In genomic region chr7:50725774-50726173, GRCh38 we compare ENCODE assay signal across 30 cellular contexts.
"Had no signal": no experiment of that assay in that cellular context is flagged by ENCODE, and none has a peak within 500 bp of the region (broad histone marks: within the 10 kb centered on the region; RNA-seq: fewer than 3 reads in every experiment).

No MANE protein-coding gene starts in this region.

- FAIRE-seq: TTC549 had no signal

- DNase-seq: activated CD4-positive, alpha-beta memory T cell treated with anti-CD3 and anti-CD28 coated beads, Interleukin-2, amount 10 ng/mL, durations not matched to agents 7 days and 5 days; activated CD4-positive, alpha-beta T cell treated with anti-CD3 and anti-CD28 coated beads, Interleukin-2, amount 50 U/mL, for 1 hour; activated CD4-positive, CD25-positive, alpha-beta regulatory T cell; activated gamma-delta T cell treated with Interleukin-2 at 50 U/mL for 16 hours; activated naive CD4-positive, alpha-beta T cell treated with anti-CD3 and anti-CD28 coated beads, Interleukin-2, amount 10 ng/mL, durations not matched to agents 7 days and 5 days; activated naive CD8-positive, alpha-beta T cell treated with anti-CD3 and anti-CD28 coated beads for 36 hours; activated T-cell treated with anti-CD3 and anti-CD28 coated beads for 4 hours; activated T-cell treated with anti-CD3 and anti-CD28 coated beads, Interleukin-2, amount 50 U/mL, for 48 hours; anterior cingulate cortex; MG63; MV-4-11; NCI-H1092 treated with DMSO at 0.1 percent for 48 hours; NCI-H1436; NCI-H1694 treated with DMSO at 0.1 percent for 48 hours; NCI-H2029 treated with DMSO at 0.1 percent for 48 hours; NCI-H345; NCI-H510A; NCI-H69; NK-92 treated with Interleukin-12 subunit alpha and Interleukin-12 subunit beta, amount 100 ng/mL, for 24 hours; OCI-M1; RPMI8226; T-cell; T-helper 2 cell; T1000 had no signal

- H3K9me3 ChIP-seq: breast epithelium, MG63 had no signal

- H3K27me3 ChIP-seq: breast epithelium, MG63 had no signal

- H3K9me3 Mint-ChIP-seq: activated CD4-positive, alpha-beta memory T cell treated with anti-CD3 and anti-CD28 coated beads, Interleukin-2, amount 10 ng/mL, durations not matched to agents 7 days and 5 days; activated naive CD4-positive, alpha-beta T cell treated with anti-CD3 and anti-CD28 coated beads, Interleukin-2, amount 10 ng/mL, durations not matched to agents 7 days and 5 days; activated naive CD8-positive, alpha-beta T cell treated with anti-CD3 and anti-CD28 coated beads for 36 hours; activated T-helper 17 cell treated with anti-CD3 and anti-CD28 coated beads, Interleukin-2, amount 50 U/mL, for 72 hours; T-cell had no signal

- ATAC-seq: activated T-helper 17 cell treated with anti-CD3 and anti-CD28 coated beads, Interleukin-2, amount 50 U/mL, for 72 hours; Panc1; Right ventricle myocardium inferior; T-cell had no signal

- H3K4me3 Mint-ChIP-seq: activated CD4-positive, alpha-beta memory T cell treated with anti-CD3 and anti-CD28 coated beads, Interleukin-2, amount 10 ng/mL, durations not matched to agents 7 days and 5 days; activated naive CD4-positive, alpha-beta T cell treated with anti-CD3 and anti-CD28 coated beads, Interleukin-2, amount 10 ng/mL, durations not matched to agents 7 days and 5 days; activated naive CD8-positive, alpha-beta T cell treated with anti-CD3 and anti-CD28 coated beads for 36 hours; activated T-helper 17 cell treated with anti-CD3 and anti-CD28 coated beads, Interleukin-2, amount 50 U/mL, for 72 hours; T-cell had no signal

- H3K4me3 ChIP-seq: breast epithelium, MG63, SK-N-MC had no signal

- H3K4me1 ChIP-seq: breast epithelium had no signal

- H3K27ac ChIP-seq: breast epithelium, SK-N-MC had no signal

- H3K27me3 Mint-ChIP-seq: activated CD4-positive, alpha-beta memory T cell treated with anti-CD3 and anti-CD28 coated beads, Interleukin-2, amount 10 ng/mL, durations not matched to agents 7 days and 5 days; activated naive CD8-positive, alpha-beta T cell treated with anti-CD3 and anti-CD28 coated beads for 36 hours had no signal

- H3K36me3 Mint-ChIP-seq: activated naive CD4-positive, alpha-beta T cell treated with anti-CD3 and anti-CD28 coated beads, Interleukin-2, amount 10 ng/mL, durations not matched to agents 7 days and 5 days; activated naive CD8-positive, alpha-beta T cell treated with anti-CD3 and anti-CD28 coated beads for 36 hours had no signal

- H3K27ac Mint-ChIP-seq: activated CD4-positive, alpha-beta memory T cell treated with anti-CD3 and anti-CD28 coated beads, Interleukin-2, amount 10 ng/mL, durations not matched to agents 7 days and 5 days; activated naive CD4-positive, alpha-beta T cell treated with anti-CD3 and anti-CD28 coated beads, Interleukin-2, amount 10 ng/mL, durations not matched to agents 7 days and 5 days; activated naive CD8-positive, alpha-beta T cell treated with anti-CD3 and anti-CD28 coated beads for 36 hours; activated T-helper 17 cell treated with anti-CD3 and anti-CD28 coated beads, Interleukin-2, amount 50 U/mL, for 72 hours; T-cell had no signal

- H3K36me3 ChIP-seq: breast epithelium had no signal
